In genomic region chr1:94463056-94463764, GRCh38 we compare ENCODE assay signal across 16 cellular contexts. TPM values are rescaled to one million over a fixed set of nuclear protein-coding genes. Genes with fewer than 3 reads are reported as not detected.
DNase-seq lines count a peak whose midpoint lies in the region; ATAC-seq, FAIRE-seq and TF ChIP-seq lines count a peak whose summit lies in the region.
"Had no signal": no experiment of that assay in that cellular context is flagged by ENCODE, and none has a peak within 500 bp of the region (broad histone marks: within the 10 kb centered on the region; RNA-seq: fewer than 3 reads in every experiment).

No MANE protein-coding gene starts in this region.

- POLR2A ChIA-PET in naive thymus-derived CD4-positive, alpha-beta T cell (lab: Charles Lee), result no interaction called here

- no peak for TF ChIP-seq POLR2A in H54 (IDR thresholded peaks at IDR 0.05; ENCODE audit: low read depth, low read length)

- FAIRE-seq in H54 (lab: Jason Lieb, UNC), result peak; percentile 81

- H3K27ac ChIP-seq in naive thymus-derived CD4-positive, alpha-beta T cell (ENCODE audit: low read depth, low read length), result no peak overlapping the region
- H3K27ac ChIP-seq: GM23248 had no signal

- no peaks in the 10 kb centered on the region for H3K4me1 ChIP-seq in naive thymus-derived CD4-positive, alpha-beta T cell (ENCODE audit: control insufficient read depth in 2 of 2, insufficient read depth in 2 of 2, low read length in 2 of 2)

- no peaks in the 10 kb centered on the region for H3K9me3 ChIP-seq in naive thymus-derived CD4-positive, alpha-beta T cell (ENCODE audit: control insufficient read depth in 2 of 3, low read length in 3 of 3)
- H3K9me3 ChIP-seq: gastroesophageal sphincter had no signal

- intact Hi-C loops in naive thymus-derived CD4-positive, alpha-beta T cell (cut with micrococcal nuclease), result loop anchor here (1.0 to 10.0 kb wide), 8 partner anchors 44 to 1025 kb away; partner anchors contain the start of genes ABCD3 (in 1 of the 2) and ARHGAP29 (in 1 of the 2)

- H3K27ac Mint-ChIP-seq in naive thymus-derived CD4-positive, alpha-beta T cell, result peak overlapping the region in 3 of 9 donors; percentile 39 to 73 (median 42)
- no peak overlapping the region for H3K27ac Mint-ChIP-seq in osteocyte (ENCODE audit: unreplicated experiment)
- H3K27ac Mint-ChIP-seq: activated CD8-positive, alpha-beta T cell treated with anti-CD3 and anti-CD28 coated beads, Interleukin-2, amount 10 ng/mL, durations not matched to agents 7 days and 5 days; effector memory CD8-positive, alpha-beta T cell; natural killer cell treated with Interleukin-12 subunit alpha and Interleukin-12 subunit beta and Interleukin-15 and Interleukin-18, amount 100 ng/mL, for 72 hours had no signal

- H3K36me3 ChIP-seq in naive thymus-derived CD4-positive, alpha-beta T cell (ENCODE audit: control insufficient read depth in 2 of 3, insufficient read depth in 3 of 3, low read length in 3 of 3), result peaks cover 0 to 12% (median 0%) of the 10 kb centered on the region in 3 experiments

- no peaks in the 10 kb centered on the region for H3K27me3 ChIP-seq in naive thymus-derived CD4-positive, alpha-beta T cell (ENCODE audit: control insufficient read depth in 2 of 2, insufficient read depth in 2 of 2, low read length in 2 of 2)
- H3K27me3 ChIP-seq: gastroesophageal sphincter had no signal

- H3K9me3 Mint-ChIP-seq in naive thymus-derived CD4-positive, alpha-beta T cell, result no peaks in the 10 kb centered on the region
- no peaks in the 10 kb centered on the region for H3K9me3 Mint-ChIP-seq in osteocyte (ENCODE audit: unreplicated experiment)
- H3K9me3 Mint-ChIP-seq: effector memory CD8-positive, alpha-beta T cell; natural killer cell treated with Interleukin-12 subunit alpha and Interleukin-12 subunit beta and Interleukin-15 and Interleukin-18, amount 100 ng/mL, for 72 hours; stimulated activated naive CD8-positive, alpha-beta T cell treated with anti-CD3 and anti-CD28 coated beads, Interleukin-15, amount 100 ng/mL, for 72 hours had no signal

- DNase-seq in H54 (ENCODE audit: insufficient read length, low spot score) (no peak), NOMO-1 treated with DMSO at 0.1 percent for 48 hours (lab: John Stamatoyannopoulos, UW; ENCODE audit: unreplicated experiment) (peak; percentile 47), dermis blood vessel endothelial cell (peak; percentile 24), inferior parietal cortex (ENCODE audit: extremely low spot score) (no peak), osteocyte (ENCODE audit: extremely low spot score, unreplicated experiment) (no peak)
- DNase-seq in naive thymus-derived CD4-positive, alpha-beta T cell, result peak in 1 of 9 donors; percentile 1
- DNase-seq: C1 segment of cervical spinal cord, NCI-H2107 had no signal

- peak; percentile 37 for ATAC-seq in naive thymus-derived CD4-positive, alpha-beta T cell
- ATAC-seq in GM19463 (IDR thresholded peaks at IDR 0.05; ENCODE audit: unreplicated experiment), result no peak
- ATAC-seq in HG03439 (IDR thresholded peaks at IDR 0.05; ENCODE audit: unreplicated experiment), result no peak
- ATAC-seq: gastroesophageal sphincter; natural killer cell treated with Interleukin-12 subunit alpha and Interleukin-12 subunit beta and Interleukin-15 and Interleukin-18, amount 100 ng/mL, for 72 hours had no signal

- CTCF ChIA-PET in naive thymus-derived CD4-positive, alpha-beta T cell (lab: Charles Lee), result interaction anchor here (0.6 to 2.4 kb wide), 10 partner anchors 10 to 580 kb away, joined by 3 to 19 read pairs (median 6); partner anchors contain the start of gene GCLM

- no peaks in the 10 kb centered on the region for H3K27me3 Mint-ChIP-seq in naive thymus-derived CD4-positive, alpha-beta T cell
- no peaks in the 10 kb centered on the region for H3K27me3 Mint-ChIP-seq in osteocyte (ENCODE audit: unreplicated experiment)
- H3K27me3 Mint-ChIP-seq: effector memory CD8-positive, alpha-beta T cell; natural killer cell treated with Interleukin-12 subunit alpha and Interleukin-12 subunit beta and Interleukin-15 and Interleukin-18, amount 100 ng/mL, for 72 hours; stimulated activated naive CD8-positive, alpha-beta T cell treated with anti-CD3 and anti-CD28 coated beads, Interleukin-15, amount 100 ng/mL, for 72 hours had no signal

- H3K36me3 Mint-ChIP-seq in naive thymus-derived CD4-positive, alpha-beta T cell, result peaks cover 5 to 47% (median 31%) of the 10 kb centered on the region in 5 donors
- H3K36me3 Mint-ChIP-seq in osteocyte (ENCODE audit: unreplicated experiment), result peaks cover 41% of the 10 kb centered on the region

- H3K4me1 Mint-ChIP-seq in naive thymus-derived CD4-positive, alpha-beta T cell, result peaks cover 0 to 14% (median 10%) of the 10 kb centered on the region in 7 donors
- no peaks in the 10 kb centered on the region for H3K4me1 Mint-ChIP-seq in osteocyte (ENCODE audit: unreplicated experiment)

- no peak for TF ChIP-seq CTCF in osteocyte (IDR thresholded peaks at IDR 0.05)

- no peak overlapping the region for H3K4me3 Mint-ChIP-seq in naive thymus-derived CD4-positive, alpha-beta T cell
- no peak overlapping the region for H3K4me3 Mint-ChIP-seq in osteocyte (ENCODE audit: unreplicated experiment)
- H3K4me3 Mint-ChIP-seq: activated CD8-positive, alpha-beta T cell treated with anti-CD3 and anti-CD28 coated beads, Interleukin-2, amount 10 ng/mL, durations not matched to agents 7 days and 5 days; effector memory CD8-positive, alpha-beta T cell; natural killer cell treated with Interleukin-12 subunit alpha and Interleukin-12 subunit beta and Interleukin-15 and Interleukin-18, amount 100 ng/mL, for 72 hours; stimulated activated naive CD8-positive, alpha-beta T cell treated with anti-CD3 and anti-CD28 coated beads, Interleukin-15, amount 100 ng/mL, for 72 hours had no signal

- no peak overlapping the region for H3K4me3 ChIP-seq in naive thymus-derived CD4-positive, alpha-beta T cell (ENCODE audit: low read length)
- H3K4me3 ChIP-seq: gastroesophageal sphincter, GM23248 had no signal

RNA-seq across cellular contexts. Expression of gene ABCD3, which starts 45.0 kb away (rescaled TPM):
- total RNA-seq in dermis blood vessel endothelial cell, result 36.9 and 53.0 TPM in 2 replicates
- total RNA-seq in naive thymus-derived CD4-positive, alpha-beta T cell, result 10 to 100 TPM; 18.0 to 31.2 (median 25.0) TPM
- polyA plus RNA-seq in naive thymus-derived CD4-positive, alpha-beta T cell, result 10 to 100 TPM; 22.2 to 24.4 TPM
- total RNA-seq in osteocyte, result 38.8 and 39.0 TPM in 2 replicates

Comparison
In these comparisons a context has a peak if more than half of its experiments do, and no peak if none do; other contexts are left out.
1. DNase-seq: peak in NOMO-1 treated with DMSO at 0.1 percent for 48 hours (single experiment) and dermis blood vessel endothelial cell (single experiment); none in H54 (single experiment), inferior parietal cortex (single experiment) and osteocyte (single experiment).